Comparison of ENCODE assay signal across 8 cellular contexts in the genomic region with DNA sequence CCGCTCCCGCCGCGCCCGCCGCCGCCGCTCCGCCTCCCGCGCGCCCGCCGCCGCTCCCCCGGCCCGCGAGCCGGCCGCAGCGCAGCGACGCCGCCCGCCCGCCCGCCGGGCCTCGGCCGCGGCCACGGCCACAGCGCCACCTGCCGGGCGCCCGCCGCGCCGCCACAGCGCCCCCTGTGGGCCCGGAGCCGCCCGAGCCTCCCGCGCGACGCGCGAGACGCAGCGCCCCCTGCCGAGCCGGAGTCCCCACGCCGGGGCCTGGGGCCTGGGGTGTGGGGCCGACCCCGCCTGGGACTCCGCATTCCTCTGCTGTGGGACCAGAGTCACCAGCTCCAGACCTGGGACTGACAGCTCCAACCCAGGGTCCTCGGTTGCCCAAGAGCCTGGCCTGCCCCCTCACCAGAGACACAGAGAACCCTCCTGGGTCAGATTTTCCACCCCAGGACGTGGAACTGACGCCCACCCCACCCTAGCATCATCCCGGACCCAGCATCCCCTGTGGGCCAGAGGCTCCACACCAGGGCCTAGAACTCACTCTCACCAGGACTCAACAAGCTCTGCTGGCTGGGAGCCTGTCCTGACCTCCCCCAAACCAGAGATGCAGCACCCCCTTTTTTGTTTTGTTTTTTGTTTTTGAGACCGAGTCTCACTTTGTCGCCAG. TPM values are rescaled to one million over a fixed set of nuclear protein-coding genes. Genes with fewer than 3 reads are reported as not detected.
DNase-seq lines count a peak whose midpoint lies in the region; ATAC-seq and TF ChIP-seq lines count a peak whose summit lies in the region.

RAPGEF1 (minus strand) TSS at position 89 of the 661 bp plus-strand sequence. CDS start 246 bp downstream, outside the sequence.

- ATAC-seq in GM21390 (IDR thresholded peaks at IDR 0.05; ENCODE audit: unreplicated experiment), result peak; percentile 38
- ATAC-seq in left lobe of liver, result peak; percentile 86

- no peak within 1 kb of the TSS for H3K27ac Mint-ChIP-seq in Calu3 (ENCODE audit: unreplicated experiment)
- H3K27ac Mint-ChIP-seq in chondrocyte (ENCODE audit: unreplicated experiment), result peak within 1 kb of the TSS; percentile 81

- BruUV-seq in Calu3 (replicated peaks; lab: Mats Ljungman, UMichigan), result no TSS peak

- CTCF ChIA-PET in Calu3 (lab: Charles Lee), result interaction anchor here (0.6 kb wide), 1 partner anchor 432 kb away, joined by 4 read pairs; no protein-coding TSS in a partner anchor

- intact Hi-C loops in Calu3 (cut with micrococcal nuclease; ENCODE audit: unreplicated experiment), result loop anchor here (10.0 kb wide), 2 partner anchors 85 to 385 kb away; no protein-coding TSS in a partner anchor

- TF ChIP-seq CTCF in Calu3 (IDR thresholded peaks at IDR 0.05; ENCODE audit: unreplicated experiment), result peak; percentile 82
- peak; percentile 85 for TF ChIP-seq CTCF in chondrocyte (IDR thresholded peaks at IDR 0.05)

- H3K27me3 Mint-ChIP-seq in Calu3 (ENCODE audit: unreplicated experiment), result no peaks in the 10 kb centered on the region
- H3K27me3 Mint-ChIP-seq in chondrocyte (ENCODE audit: low read depth), result no peaks in the 10 kb centered on the region

- H3K9me3 Mint-ChIP-seq in Calu3 (ENCODE audit: low read depth, unreplicated experiment) (no peaks in the 10 kb centered on the region), chondrocyte (ENCODE audit: low read depth) (no peaks in the 10 kb centered on the region)

- H3K36me3 Mint-ChIP-seq in Calu3 (ENCODE audit: insufficient read depth, unreplicated experiment) (peaks cover 24% of the 10 kb centered on the region), chondrocyte (ENCODE audit: low read depth) (peaks cover 2% of the 10 kb centered on the region)

- H3K4me3 Mint-ChIP-seq in Calu3 (ENCODE audit: low read depth, unreplicated experiment) (peak within 1 kb of the TSS; percentile 78), chondrocyte (ENCODE audit: unreplicated experiment) (peak within 1 kb of the TSS; percentile 82)

- DNase-seq in Calu3 (peak; percentile 79), LHCN-M2 (ENCODE audit: low read depth) (no peak), chondrocyte (ENCODE audit: low spot score) (no peak), left lobe of liver (ENCODE audit: low spot score) (peak; percentile 81), inferior parietal cortex (ENCODE audit: extremely low spot score) (no peak)
- peak; percentile 80 for DNase-seq in activated CD4-positive, alpha-beta T cell treated with anti-CD3 and anti-CD28 coated beads for 1 hour
- DNase-seq in stimulated activated CD4-positive, alpha-beta T cell treated with anti-CD3 and anti-CD28 coated beads, Interleukin-2, amount 100 ng/mL, for 48 hours, result peak; percentile 90 to 96

- peaks cover 38% of the 10 kb centered on the region for H3K4me1 Mint-ChIP-seq in Calu3 (ENCODE audit: low read depth, unreplicated experiment)
- peaks cover 35% of the 10 kb centered on the region for H3K4me1 Mint-ChIP-seq in chondrocyte (ENCODE audit: low read depth)

RNA-seq across cellular contexts. Expression of gene RAPGEF1, which starts in this region (rescaled TPM):
- total RNA-seq in Calu3 (2022) (32.5 and 33.4 TPM in 2 replicates), LHCN-M2 (2014; rRNA removed) (32.1 and 44.9 TPM in 2 replicates), chondrocyte (65.4 to 77.3 TPM (median 73.1 TPM) in 3 replicates), left lobe of liver (36.9 TPM)
- 57.0 TPM for polyA plus RNA-seq in LHCN-M2 (2012)

Comparison
In these comparisons a context has a peak if more than half of its experiments do, and no peak if none do; other contexts are left out.
1. DNase-seq: peak in Calu3 (single experiment), activated CD4-positive, alpha-beta T cell treated with anti-CD3 and anti-CD28 coated beads for 1 hour (single experiment), left lobe of liver (single experiment) and stimulated activated CD4-positive, alpha-beta T cell treated with anti-CD3 and anti-CD28 coated beads, Interleukin-2, amount 100 ng/mL, for 48 hours (2 of 2); none in LHCN-M2 (single experiment), chondrocyte (single experiment) and inferior parietal cortex (single experiment).